In genomic region chr2:147714582-147714981, GRCh38 we compare ENCODE assay signal across 27 cellular contexts.
"Had no signal": no experiment of that assay in that cellular context is flagged by ENCODE, and none has a peak within 500 bp of the region (broad histone marks: within the 10 kb centered on the region; RNA-seq: fewer than 3 reads in every experiment).

No MANE protein-coding gene starts in this region.

- ATAC-seq: effector memory CD8-positive, alpha-beta T cell; gastroesophageal sphincter; left cardiac atrium; naive thymus-derived CD8-positive, alpha-beta T cell; right cardiac atrium; stimulated activated naive CD8-positive, alpha-beta T cell treated with anti-CD3 and anti-CD28 coated beads, Interleukin-15, amount 100 ng/mL, for 72 hours had no signal

- H3K4me1 ChIP-seq: neural progenitor cell, parathyroid adenoma, upper lobe of left lung had no signal

- H2AFZ ChIP-seq: hepatocyte, neural progenitor cell, parathyroid adenoma had no signal

- H3K9ac ChIP-seq: neural progenitor cell, parathyroid adenoma had no signal

- H3K36me3 ChIP-seq: brain microvascular endothelial cell, gastroesophageal sphincter, neural progenitor cell, upper lobe of left lung had no signal

- H3K4me3 ChIP-seq: gastroesophageal sphincter, hepatocyte, neural progenitor cell, upper lobe of left lung had no signal

- H3K79me2 ChIP-seq: hepatocyte, parathyroid adenoma had no signal

- DNase-seq: activated CD4-positive, alpha-beta T cell treated with anti-CD3 and anti-CD28 coated beads for 4 hours; activated CD4-positive, alpha-beta T cell treated with anti-CD3 and anti-CD28 coated beads, Interleukin-2, amount 50 U/mL, for 4 hours; activated CD8-positive, alpha-beta memory T cell treated with anti-CD3 and anti-CD28 coated beads for 24 hours; activated effector memory CD4-positive, alpha-beta T cell treated with Interleukin-2 at 50 U/mL for 16 hours; activated naive CD4-positive, alpha-beta T cell treated with Interleukin-2 at 50 U/mL for 16 hours; aorta; brain microvascular endothelial cell; cortex of kidney; effector memory CD8-positive, alpha-beta T cell; erythroblast; islet precursor cell; left cardiac atrium; mammary epithelial cell; naive thymus-derived CD8-positive, alpha-beta T cell; occipital lobe; right cardiac atrium; stimulated activated CD4-positive, alpha-beta T cell treated with anti-CD3 and anti-CD28 coated beads, Interleukin-12 subunit alpha, Interleukin-12 subunit beta, amount 100 ng/mL, for 4 hours; stimulated activated CD4-positive, alpha-beta T cell treated with anti-CD3 and anti-CD28 coated beads, Interleukin-4, amount 100 ng/mL, for 1 hour; stimulated activated naive CD8-positive, alpha-beta T cell treated with anti-CD3 and anti-CD28 coated beads, Interleukin-15, amount 100 ng/mL, for 72 hours; substantia nigra; T-helper 9 cell; upper lobe of left lung had no signal

- H3K27me3 ChIP-seq: brain microvascular endothelial cell, gastroesophageal sphincter, hepatocyte, neural progenitor cell, upper lobe of left lung had no signal

- H3K9me3 ChIP-seq: upper lobe of left lung had no signal

- H3K27ac ChIP-seq: brain microvascular endothelial cell, gastroesophageal sphincter, hepatocyte, neural progenitor cell, parathyroid adenoma, upper lobe of left lung, VCaP had no signal

- H3K4me2 ChIP-seq: hepatocyte, neural progenitor cell had no signal
